Comparison of ENCODE assay signal across 1 cellular context in genomic region chr19:48509467-48510194, GRCh38.
TF ChIP-seq lines count a peak whose summit lies in the region.

No MANE protein-coding gene starts in this region.

TF ChIP-seq in GM23338, 12 proteins besides CTCF, POLR2A, EP300 and RAD21 (continued from another document):
- TF ChIP-seq ZNF462 (CRISPR knock-in tag; IDR thresholded peaks at IDR 0.05) (no peak), EZH2 (IDR thresholded peaks at IDR 0.05; ENCODE audit: low read depth, unreplicated experiment) (no peak), ZNF114 (CRISPR knock-in tag; IDR thresholded peaks at IDR 0.05) (no peak), ETS1 (IDR thresholded peaks at IDR 0.05) (no peak), STAT1 (IDR thresholded peaks at IDR 0.05; ENCODE audit: unreplicated experiment) (no peak), JUNB (IDR thresholded peaks at IDR 0.05; ENCODE audit: unreplicated experiment) (no peak)
